ENCODE assay signal across 2 cellular contexts in genomic region chr10:59879363-59879935, GRCh38.
TF ChIP-seq lines count a peak whose summit lies in the region.

No MANE protein-coding gene starts in this region.

TF ChIP-seq in K562, 482 proteins besides CTCF, POLR2A, EP300 and RAD21:
- TF ChIP-seq HOMEZ (CRISPR knock-in tag; IDR thresholded peaks at IDR 0.05) (no peak), HMBOX1 (IDR thresholded peaks at IDR 0.05) (peak; percentile 49; the same call in 1 of the 2 replicates), C11orf30 (IDR thresholded peaks at IDR 0.05; ENCODE audit: low read depth) (0 out of 2 replicates have a peak, but pooled peaks have one; percentile 15)
- TF ChIP-seq, protein P1, sequence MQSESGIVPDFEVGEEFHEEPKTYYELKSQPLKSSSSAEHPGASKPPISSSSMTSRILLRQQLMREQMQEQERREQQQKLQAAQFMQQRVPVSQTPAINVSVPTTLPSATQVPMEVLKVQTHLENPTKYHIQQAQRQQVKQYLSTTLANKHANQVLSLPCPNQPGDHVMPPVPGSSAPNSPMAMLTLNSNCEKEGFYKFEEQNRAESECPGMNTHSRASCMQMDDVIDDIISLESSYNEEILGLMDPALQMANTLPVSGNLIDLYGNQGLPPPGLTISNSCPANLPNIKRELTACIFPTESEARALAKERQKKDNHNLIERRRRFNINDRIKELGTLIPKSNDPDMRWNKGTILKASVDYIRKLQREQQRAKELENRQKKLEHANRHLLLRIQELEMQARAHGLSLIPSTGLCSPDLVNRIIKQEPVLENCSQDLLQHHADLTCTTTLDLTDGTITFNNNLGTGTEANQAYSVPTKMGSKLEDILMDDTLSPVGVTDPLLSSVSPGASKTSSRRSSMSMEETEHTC (IDR thresholded peaks at IDR 0.05) = no peak

TF ChIP-seq in HepG2, 621 proteins besides CTCF, POLR2A, EP300 and RAD21 (continued from another document):
- TF ChIP-seq, protein P2, sequence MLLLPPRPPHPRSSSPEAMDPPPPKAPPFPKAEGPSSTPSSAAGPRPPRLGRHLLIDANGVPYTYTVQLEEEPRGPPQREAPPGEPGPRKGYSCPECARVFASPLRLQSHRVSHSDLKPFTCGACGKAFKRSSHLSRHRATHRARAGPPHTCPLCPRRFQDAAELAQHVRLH (CRISPR knock-in tag; IDR thresholded peaks at IDR 0.05; ENCODE audit: borderline replicate concordance, low read depth) = no peak
- TF ChIP-seq MAFG (CRISPR knock-in tag; IDR thresholded peaks at IDR 0.05) = no peak
- TF ChIP-seq HMGXB3 (CRISPR knock-in tag; IDR thresholded peaks at IDR 0.05; ENCODE audit: borderline replicate concordance) = no peak
- TF ChIP-seq, protein P3, sequence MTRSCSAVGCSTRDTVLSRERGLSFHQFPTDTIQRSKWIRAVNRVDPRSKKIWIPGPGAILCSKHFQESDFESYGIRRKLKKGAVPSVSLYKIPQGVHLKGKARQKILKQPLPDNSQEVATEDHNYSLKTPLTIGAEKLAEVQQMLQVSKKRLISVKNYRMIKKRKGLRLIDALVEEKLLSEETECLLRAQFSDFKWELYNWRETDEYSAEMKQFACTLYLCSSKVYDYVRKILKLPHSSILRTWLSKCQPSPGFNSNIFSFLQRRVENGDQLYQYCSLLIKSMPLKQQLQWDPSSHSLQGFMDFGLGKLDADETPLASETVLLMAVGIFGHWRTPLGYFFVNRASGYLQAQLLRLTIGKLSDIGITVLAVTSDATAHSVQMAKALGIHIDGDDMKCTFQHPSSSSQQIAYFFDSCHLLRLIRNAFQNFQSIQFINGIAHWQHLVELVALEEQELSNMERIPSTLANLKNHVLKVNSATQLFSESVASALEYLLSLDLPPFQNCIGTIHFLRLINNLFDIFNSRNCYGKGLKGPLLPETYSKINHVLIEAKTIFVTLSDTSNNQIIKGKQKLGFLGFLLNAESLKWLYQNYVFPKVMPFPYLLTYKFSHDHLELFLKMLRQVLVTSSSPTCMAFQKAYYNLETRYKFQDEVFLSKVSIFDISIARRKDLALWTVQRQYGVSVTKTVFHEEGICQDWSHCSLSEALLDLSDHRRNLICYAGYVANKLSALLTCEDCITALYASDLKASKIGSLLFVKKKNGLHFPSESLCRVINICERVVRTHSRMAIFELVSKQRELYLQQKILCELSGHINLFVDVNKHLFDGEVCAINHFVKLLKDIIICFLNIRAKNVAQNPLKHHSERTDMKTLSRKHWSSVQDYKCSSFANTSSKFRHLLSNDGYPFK (CRISPR knock-in tag; IDR thresholded peaks at IDR 0.05; ENCODE audit: borderline replicate concordance) = no peak
- TF ChIP-seq POLR2G (IDR thresholded peaks at IDR 0.05; ENCODE audit: low read depth, low read length) = no peak
- TF ChIP-seq ZNF768 (CRISPR knock-in tag; IDR thresholded peaks at IDR 0.05) = no peak
- TF ChIP-seq SP140L (CRISPR knock-in tag; IDR thresholded peaks at IDR 0.05; ENCODE audit: borderline replicate concordance) = no peak
- no peak for TF ChIP-seq ZSCAN5A (CRISPR knock-in tag; IDR thresholded peaks at IDR 0.05; ENCODE audit: borderline replicate concordance)
- TF ChIP-seq SMC3 (IDR thresholded peaks at IDR 0.05; ENCODE audit: low read length) = no peak
- TF ChIP-seq ZBTB44 (CRISPR knock-in tag; IDR thresholded peaks at IDR 0.05) = no peak
